14 cellular contexts compared by ENCODE assay signal in the genomic region with DNA sequence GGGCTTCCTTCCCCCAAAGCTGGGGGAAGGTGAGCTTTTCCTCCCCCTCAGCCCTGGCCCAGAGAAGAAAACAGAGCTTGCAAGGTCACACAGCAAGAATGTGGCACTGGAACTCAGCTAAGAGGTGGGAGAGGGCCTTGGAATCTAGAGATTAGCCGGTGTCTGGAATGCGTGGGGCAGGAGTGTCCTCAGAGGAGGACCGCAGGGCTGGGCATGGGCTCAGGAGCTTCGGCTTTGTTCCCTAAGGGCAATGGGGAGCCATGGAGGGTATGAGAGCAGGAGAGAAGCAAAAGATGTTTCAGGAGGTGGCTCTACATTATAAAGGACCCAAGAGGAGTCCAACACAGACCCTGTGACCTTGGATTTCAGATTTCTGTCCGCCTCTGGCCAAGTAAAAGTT. TPM values are rescaled to one million over a fixed set of nuclear protein-coding genes. Genes with fewer than 3 reads are reported as not detected.
A peak's percentile ranks its signal among the peaks of the same experiment; 100 is the strongest.
DNase-seq lines count a peak whose midpoint lies in the region; TF ChIP-seq lines count a peak whose summit lies in the region.
"Had no signal": no experiment of that assay in that cellular context is flagged by ENCODE, and none has a peak within 500 bp of the region (broad histone marks: within the 10 kb centered on the region; RNA-seq: fewer than 3 reads in every experiment).

No MANE protein-coding gene starts in this region.

- H3K27me3 ChIP-seq in endodermal cell (ENCODE audit: control insufficient read depth, insufficient read depth, low read length, poor library complexity, severe bottlenecking) (no peaks in the 10 kb centered on the region), smooth muscle cell (ENCODE audit: low read depth) (no peaks in the 10 kb centered on the region)

- intact Hi-C loops in Calu3 (cut with micrococcal nuclease; ENCODE audit: unreplicated experiment): no loop called here

- H3K27me3 Mint-ChIP-seq in Calu3 (ENCODE audit: unreplicated experiment) (no peaks in the 10 kb centered on the region), endodermal cell (ENCODE audit: insufficient read depth) (peaks cover 3% of the 10 kb centered on the region)
- H3K27me3 Mint-ChIP-seq: CD8-positive, alpha-beta memory T cell had no signal

- H3K9me3 Mint-ChIP-seq in Calu3 (ENCODE audit: low read depth, unreplicated experiment) (no peaks in the 10 kb centered on the region), endodermal cell (no peaks in the 10 kb centered on the region)
- H3K9me3 Mint-ChIP-seq: CD8-positive, alpha-beta memory T cell; H9 had no signal

- H3K36me3 Mint-ChIP-seq in Calu3 (ENCODE audit: insufficient read depth, unreplicated experiment) (peaks cover 49% of the 10 kb centered on the region), endodermal cell (ENCODE audit: low read depth) (no peaks in the 10 kb centered on the region)
- H3K36me3 Mint-ChIP-seq: CD8-positive, alpha-beta memory T cell had no signal

- no peak overlapping the region for H3K4me3 ChIP-seq in HEK293 (ENCODE audit: low read depth, low read length)
- no peak overlapping the region for H3K4me3 ChIP-seq in endodermal cell (ENCODE audit: low read length)
- no peak overlapping the region for H3K4me3 ChIP-seq in smooth muscle cell

- H3K4me1 Mint-ChIP-seq in Calu3 (ENCODE audit: low read depth, unreplicated experiment) (peaks cover 40% of the 10 kb centered on the region), endodermal cell (no peaks in the 10 kb centered on the region)

- CTCF ChIA-PET in Calu3 (lab: Charles Lee) (interaction anchor here (2.7 kb wide), 1 partner anchor 18 kb away, joined by 17 read pairs; no protein-coding TSS in a partner anchor), HEK293 (lab: Yijun Ruan, JAX) (interaction anchor here (0.5 kb wide), 1 partner anchor 114 kb away, joined by 3 read pairs; no protein-coding TSS in a partner anchor)

- DNase-seq in Calu3: no peak
- DNase-seq in endodermal cell: no peak
- DNase-seq in smooth muscle cell (lab: John Stamatoyannopoulos, UW; ENCODE audit: unreplicated experiment): no peak
- no peak for DNase-seq in midbrain (lab: John Stamatoyannopoulos, UW)
- no peak for DNase-seq in Kasumi-1 (lab: John Stamatoyannopoulos, UW)
- DNase-seq in NCI-H82 (lab: John Stamatoyannopoulos, UW): no peak
- DNase-seq: CD8-positive, alpha-beta memory T cell; EL; H9; NCI-H146; NCI-H2107; NCI-H345; NCI-H69 had no signal

- no peak overlapping the region for H3K9ac ChIP-seq in endodermal cell (ENCODE audit: extremely low read depth, low read length, poor library complexity, severe bottlenecking)
- no peak overlapping the region for H3K9ac ChIP-seq in smooth muscle cell (ENCODE audit: low read depth)

- H3K4me2 ChIP-seq in smooth muscle cell: no peak overlapping the region

- POLR2A ChIA-PET in HEK293 (lab: Yijun Ruan, JAX): interaction anchor here (0.6 kb wide), 1 partner anchor 120 kb away, joined by 3 read pairs; no protein-coding TSS in a partner anchor

- H2AFZ ChIP-seq in smooth muscle cell (ENCODE audit: low read depth): no peak overlapping the region

- H3K4me1 ChIP-seq in HEK293 (ENCODE audit: control insufficient read depth, insufficient read depth, low read length): no peaks in the 10 kb centered on the region; the same call in 1 of the 2 replicates
- no peaks in the 10 kb centered on the region for H3K4me1 ChIP-seq in endodermal cell (ENCODE audit: control insufficient read depth, insufficient read depth, low read length)
- H3K4me1 ChIP-seq in smooth muscle cell (ENCODE audit: low read depth): no peaks in the 10 kb centered on the region

- no peaks in the 10 kb centered on the region for H4K20me1 ChIP-seq in smooth muscle cell (ENCODE audit: low read depth)

- H3K27ac Mint-ChIP-seq in Calu3 (ENCODE audit: unreplicated experiment) (peak overlapping the region; percentile 47), endodermal cell (peak overlapping the region; percentile 76)
- H3K27ac Mint-ChIP-seq: H9 had no signal

- BruUV-seq in Calu3 (replicated peaks; lab: Mats Ljungman, UMichigan): no TSS peak

- no peaks in the 10 kb centered on the region for H3K9me3 ChIP-seq in HEK293 (ENCODE audit: control insufficient read depth, insufficient read depth, low read depth, low read length)
- no peaks in the 10 kb centered on the region for H3K9me3 ChIP-seq in endodermal cell (ENCODE audit: control insufficient read depth, low read length)
- H3K9me3 ChIP-seq in smooth muscle cell (replicated peaks; ENCODE audit: low read depth): no peaks in the 10 kb centered on the region

- H3K4me3 Mint-ChIP-seq in Calu3 (ENCODE audit: low read depth, unreplicated experiment) (no peak overlapping the region), endodermal cell (no peak overlapping the region)
- H3K4me3 Mint-ChIP-seq: H9 had no signal

- H3K36me3 ChIP-seq in HEK293 (ENCODE audit: control insufficient read depth in 2 of 2, insufficient read depth in 1 of 2, low read length in 2 of 2): no peaks in the 10 kb centered on the region
- H3K36me3 ChIP-seq in endodermal cell (ENCODE audit: control insufficient read depth, insufficient read depth, low read length): no peaks in the 10 kb centered on the region
- H3K36me3 ChIP-seq in smooth muscle cell (ENCODE audit: low read depth): no peaks in the 10 kb centered on the region

- H3K79me2 ChIP-seq in smooth muscle cell (ENCODE audit: low read depth): no peaks in the 10 kb centered on the region

- TF ChIP-seq CTCF in Calu3 (IDR thresholded peaks at IDR 0.05; ENCODE audit: unreplicated experiment) (no peak), HEK293 (tag by site-specific recombination; IDR thresholded peaks at IDR 0.05) (no peak), endodermal cell (conservative IDR thresholded peaks at IDR 0.05) (no peak), smooth muscle cell (IDR thresholded peaks at IDR 0.05; ENCODE audit: borderline replicate concordance, insufficient read depth, poor library complexity, severe bottlenecking) (no peak)

- H3K27ac ChIP-seq in HEK293 (ENCODE audit: extremely low read depth, low read depth, low read length): no peak overlapping the region
- no peak overlapping the region for H3K27ac ChIP-seq in endodermal cell (ENCODE audit: low read depth, low read length)
- peak overlapping the region; percentile 11 for H3K27ac ChIP-seq in smooth muscle cell (ENCODE audit: low read depth)

- 91 to 94% methylated on average over 5 of the region's 5 CpGs for WGBS in endodermal cell (ENCODE audit: insufficient coverage in 1 of 2, insufficient read length in 1 of 2), 2 experiments
- WGBS in smooth muscle cell (ENCODE audit: low lambda C conversion rate): 59% methylated on average over 5 of the region's 5 CpGs

- peaks cover 14% of the 10 kb centered on the region for H3F3A ChIP-seq in smooth muscle cell (ENCODE audit: low read depth)

TF ChIP-seq in HEK293, 187 proteins besides CTCF, POLR2A, EP300 and RAD21:
- no peak for TF ChIP-seq HOXD13 (CRISPR knock-in tag; IDR thresholded peaks at IDR 0.05; ENCODE audit: borderline replicate concordance)
- TF ChIP-seq ZNF16 (tag by site-specific recombination; IDR thresholded peaks at IDR 0.05; ENCODE audit: low read depth): peak; percentile 86
TF ChIP-seq in HEK293: peak in this region for 1.

RNA-seq across cellular contexts. Expression of a gene that starts 20.4 kb away (rescaled TPM):
- total RNA-seq in Calu3 (2022): 5,869 and 6,282 TPM in 2 replicates
- 1,000 to 10,000 TPM; 4,550 to 5,347 TPM for total RNA-seq in endodermal cell
- 3,804 TPM for polyA plus RNA-seq in endodermal cell (2013, experiment 1 of 2)
- 3,713 TPM for polyA plus RNA-seq in endodermal cell (2013, experiment 2 of 2)
- total RNA-seq in smooth muscle cell: 4,583 and 5,789 TPM in 2 replicates
- 15,841 and 17,804 TPM in 2 replicates for polyA plus RNA-seq in smooth muscle cell

RNA-seq across cellular contexts. Expression of a gene that starts 37.2 kb away (rescaled TPM):
- 40.0 and 45.8 TPM in 2 replicates for total RNA-seq in Calu3 (2022)
- 10 to 100 TPM; 13.4 to 15.5 TPM for total RNA-seq in endodermal cell
- 7.1 TPM for polyA plus RNA-seq in endodermal cell (2013, experiment 1 of 2)
- polyA plus RNA-seq in endodermal cell (2013, experiment 2 of 2): 5.4 TPM
- 4.2 and 11.0 TPM in 2 replicates for total RNA-seq in smooth muscle cell
- 3.6 and 8.5 TPM in 2 replicates for polyA plus RNA-seq in smooth muscle cell

RNA-seq across cellular contexts. Expression of a gene that starts 41.8 kb away (rescaled TPM):
- total RNA-seq in Calu3 (2022) (3.9 and 7.6 TPM in 2 replicates), endodermal cell (100 to 1,000 TPM; 691 to 720 TPM), smooth muscle cell (307 and 324 TPM in 2 replicates)
- polyA plus RNA-seq in endodermal cell (2013, experiment 1 of 2): 358 TPM
- polyA plus RNA-seq in endodermal cell (2013, experiment 2 of 2): 364 TPM
- 312 and 336 TPM in 2 replicates for polyA plus RNA-seq in smooth muscle cell

Comparison
In these comparisons a context has a peak if more than half of its experiments do, and no peak if none do; other contexts are left out.
1. RNA of a gene that starts 41.8 kb away (total RNA-seq): 691 to 720 TPM in endodermal cell and 307 to 324 TPM in smooth muscle cell; 3.9 to 7.6 TPM in Calu3; every median in the first group is over 10 times any median in the second.